In the genomic region with DNA sequence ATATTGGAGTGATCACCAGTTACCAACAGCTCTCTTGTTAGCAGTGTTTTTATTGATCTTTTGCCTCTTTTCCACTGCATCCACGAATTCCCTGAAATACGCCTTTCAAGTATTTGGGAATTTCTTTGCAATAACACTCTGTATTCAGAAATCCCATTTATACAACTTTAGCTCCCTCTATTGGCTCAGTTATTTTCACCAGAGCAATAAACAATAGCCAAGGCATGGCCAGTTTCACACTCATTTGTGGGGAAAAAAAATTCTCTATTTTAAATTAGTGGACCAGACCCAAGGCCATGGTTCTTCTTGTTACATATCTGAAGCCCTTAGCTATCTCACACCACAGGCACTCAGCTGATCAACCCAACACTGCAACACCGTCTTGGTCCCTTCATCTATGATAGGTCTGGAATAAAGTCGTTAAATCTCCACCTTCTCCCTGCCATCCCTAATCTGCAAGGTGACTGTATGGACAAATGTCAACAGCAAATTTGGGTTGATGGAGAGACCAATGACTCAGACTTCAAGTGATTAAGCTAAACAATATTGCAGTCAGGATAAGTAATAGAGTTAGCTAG, we compare ENCODE assay signal across 10 cellular contexts.
DNase-seq lines count a peak whose midpoint lies in the region; ATAC-seq and TF ChIP-seq lines count a peak whose summit lies in the region.
"Had no signal": no experiment of that assay in that cellular context is flagged by ENCODE, and none has a peak within 500 bp of the region (broad histone marks: within the 10 kb centered on the region; RNA-seq: fewer than 3 reads in every experiment).

No MANE protein-coding gene starts in this region.

- TF ChIP-seq CTCF in C4-2B (conservative IDR thresholded peaks at IDR 0.05) (peak; percentile 77), Loucy (conservative IDR thresholded peaks at IDR 0.05; ENCODE audit: low read length) (peak; percentile 90), brain microvascular endothelial cell (IDR thresholded peaks at IDR 0.05; ENCODE audit: low read depth, low read length, missing control alignments) (peak; percentile 52)

- H3K79me2 ChIP-seq in Loucy (ENCODE audit: insufficient read depth, low read length) = no peaks in the 10 kb centered on the region

- POLR2A ChIA-PET in CD8-positive, alpha-beta memory T cell (lab: Charles Lee) = no interaction called here

- no peaks in the 10 kb centered on the region for H3K9me3 Mint-ChIP-seq in CD8-positive, alpha-beta memory T cell
- no peaks in the 10 kb centered on the region for H3K9me3 Mint-ChIP-seq in T-helper 2 cell treated with Interferon-gamma antibody and Interleukin-4, amounts not matched to agents 5 μg/mL and 100 μg/mL, for 36 hours
- H3K9me3 Mint-ChIP-seq: activated naive CD4-positive, alpha-beta T cell treated with anti-CD3 and anti-CD28 coated beads, Interleukin-2, amount 50 U/mL, for 24 hours had no signal

- no peak overlapping the region for H2BK120ac ChIP-seq in mesenchymal stem cell (ENCODE audit: low read depth, low read length)

- no peak for DNase-seq in brain microvascular endothelial cell
- peak; percentile 50 for DNase-seq in mesenchymal stem cell
- DNase-seq in CD8-positive, alpha-beta memory T cell = no peak
- no peak for DNase-seq in T-helper 2 cell treated with Interferon-gamma antibody and Interleukin-4, amounts not matched to agents 5 μg/mL and 100 μg/mL, for 36 hours (ENCODE audit: low spot score)
- DNase-seq: NCI-H446 had no signal

- no peaks in the 10 kb centered on the region for H3K9me2 ChIP-seq in Loucy (replicated peaks; ENCODE audit: low read depth, low read length)

- no peak overlapping the region for H3K18ac ChIP-seq in mesenchymal stem cell (ENCODE audit: low read depth in 1 of 2, low read length in 2 of 2)

- H3K4me3 Mint-ChIP-seq in CD8-positive, alpha-beta memory T cell = no peak overlapping the region
- no peak overlapping the region for H3K4me3 Mint-ChIP-seq in T-helper 2 cell treated with Interferon-gamma antibody and Interleukin-4, amounts not matched to agents 5 μg/mL and 100 μg/mL, for 36 hours
- H3K4me3 Mint-ChIP-seq: activated naive CD4-positive, alpha-beta T cell treated with anti-CD3 and anti-CD28 coated beads, Interleukin-2, amount 50 U/mL, for 24 hours had no signal

- no peak overlapping the region for H3K4ac ChIP-seq in mesenchymal stem cell (ENCODE audit: low read depth in 1 of 2, low read length in 2 of 2)

- no peak overlapping the region for H3K23ac ChIP-seq in mesenchymal stem cell (ENCODE audit: low read length in 2 of 2)

- no peak overlapping the region for H3K4me3 ChIP-seq in Loucy (ENCODE audit: low read length, poor library complexity, severe bottlenecking)
- H3K4me3 ChIP-seq in brain microvascular endothelial cell (ENCODE audit: low read depth, low read length) = no peak overlapping the region
- peak overlapping the region in 1 of 2 experiments; percentile 30 for H3K4me3 ChIP-seq in mesenchymal stem cell (ENCODE audit: insufficient read depth in 1 of 2, low read depth in 1 of 2, low read length in 2 of 2)
- H3K4me3 ChIP-seq in CD8-positive, alpha-beta memory T cell (ENCODE audit: low read length) = no peak overlapping the region

- no peak overlapping the region for H2BK12ac ChIP-seq in mesenchymal stem cell (ENCODE audit: low read length in 2 of 2)

- H3K4me1 ChIP-seq in Loucy (ENCODE audit: insufficient read depth, low read length, poor library complexity, severe bottlenecking) (peaks cover 4% of the 10 kb centered on the region), mesenchymal stem cell (ENCODE audit: control insufficient read depth, insufficient read depth, low read depth, low read length) (peaks cover 5% of the 10 kb centered on the region)
- no peaks in the 10 kb centered on the region for H3K4me1 ChIP-seq in CD8-positive, alpha-beta memory T cell (ENCODE audit: insufficient read depth, low read length)

- H3F3A ChIP-seq in Loucy (ENCODE audit: low read depth) = no peaks in the 10 kb centered on the region

- H3K79me1 ChIP-seq in mesenchymal stem cell (replicated peaks; ENCODE audit: low read length, poor library complexity, severe bottlenecking) = no peaks in the 10 kb centered on the region

- ATAC-seq in GM18498 (IDR thresholded peaks at IDR 0.05; ENCODE audit: unreplicated experiment) (no peak), HG03565 (IDR thresholded peaks at IDR 0.05; ENCODE audit: unreplicated experiment) (no peak)

- H3K27me3 ChIP-seq in Loucy (ENCODE audit: insufficient read depth, low read length, poor library complexity, severe bottlenecking) (no peaks in the 10 kb centered on the region), brain microvascular endothelial cell (replicated peaks) (no peaks in the 10 kb centered on the region), mesenchymal stem cell (ENCODE audit: control insufficient read depth in 1 of 2, insufficient read depth in 1 of 2, low read length in 2 of 2) (no peaks in the 10 kb centered on the region)
- H3K27me3 ChIP-seq in CD8-positive, alpha-beta memory T cell (ENCODE audit: insufficient read depth, low read length, poor library complexity, severe bottlenecking) = peaks cover 3% of the 10 kb centered on the region

- H2BK5ac ChIP-seq in mesenchymal stem cell (ENCODE audit: low read depth, low read length, poor library complexity, severe bottlenecking) = no peak overlapping the region

- in situ Hi-C loops in brain microvascular endothelial cell (cut with HindIII; ENCODE audit: low pct_ligation_motif_present, low sequenced_read_pairs) = loop anchor here (25.0 kb wide), 1 partner anchor 1050 kb away; the partner anchor contains the start of gene TBPL2

- no peak overlapping the region for H4K91ac ChIP-seq in mesenchymal stem cell (ENCODE audit: low read length)

- H3K36me3 Mint-ChIP-seq in CD8-positive, alpha-beta memory T cell = no peaks in the 10 kb centered on the region
- no peaks in the 10 kb centered on the region for H3K36me3 Mint-ChIP-seq in T-helper 2 cell treated with Interferon-gamma antibody and Interleukin-4, amounts not matched to agents 5 μg/mL and 100 μg/mL, for 36 hours (ENCODE audit: low read depth)
- H3K36me3 Mint-ChIP-seq: activated naive CD4-positive, alpha-beta T cell treated with anti-CD3 and anti-CD28 coated beads, Interleukin-2, amount 50 U/mL, for 24 hours had no signal

- H3K27ac Mint-ChIP-seq in CD8-positive, alpha-beta memory T cell = no peak overlapping the region
- no peak overlapping the region for H3K27ac Mint-ChIP-seq in T-helper 2 cell treated with Interferon-gamma antibody and Interleukin-4, amounts not matched to agents 5 μg/mL and 100 μg/mL, for 36 hours
- H3K27ac Mint-ChIP-seq: activated naive CD4-positive, alpha-beta T cell treated with anti-CD3 and anti-CD28 coated beads, Interleukin-2, amount 50 U/mL, for 24 hours had no signal

- no peak overlapping the region for H4K8ac ChIP-seq in mesenchymal stem cell (ENCODE audit: low read length)

- CTCF ChIA-PET in CD8-positive, alpha-beta memory T cell (lab: Charles Lee) = interaction anchor here (1.2 kb wide), 1 partner anchor 13 kb away, joined by 3 read pairs; no protein-coding TSS in a partner anchor

- peaks cover 3 to 20% of the 10 kb centered on the region in 2 donors for H3K27me3 Mint-ChIP-seq in CD8-positive, alpha-beta memory T cell
- H3K27me3 Mint-ChIP-seq in T-helper 2 cell treated with Interferon-gamma antibody and Interleukin-4, amounts not matched to agents 5 μg/mL and 100 μg/mL, for 36 hours (ENCODE audit: low read depth) = no peaks in the 10 kb centered on the region

- no peak overlapping the region for H2BK15ac ChIP-seq in mesenchymal stem cell (ENCODE audit: low read depth, poor library complexity, severe bottlenecking)

- H2AK5ac ChIP-seq in mesenchymal stem cell (ENCODE audit: low read length, severe bottlenecking) = no peak overlapping the region

- H3K4me2 ChIP-seq in Loucy (ENCODE audit: low read depth, low read length, poor library complexity, severe bottlenecking) = no peak overlapping the region
- H3K4me2 ChIP-seq in mesenchymal stem cell (ENCODE audit: low read length, poor library complexity, severe bottlenecking) = no peak overlapping the region

- no peaks in the 10 kb centered on the region for H4K20me1 ChIP-seq in Loucy (ENCODE audit: insufficient read depth, low read length, poor library complexity, severe bottlenecking)

- 56% methylated on average over 3 of the region's 4 CpGs for WGBS in mesenchymal stem cell

- H3K14ac ChIP-seq in mesenchymal stem cell (ENCODE audit: low read length in 2 of 2) = no peak overlapping the region

- H2AFZ ChIP-seq in Loucy (ENCODE audit: low read length) (no peak overlapping the region), mesenchymal stem cell (ENCODE audit: low read depth, low read length) (no peak overlapping the region)

- H3K27ac ChIP-seq in C4-2B (no peak overlapping the region), brain microvascular endothelial cell (no peak overlapping the region), mesenchymal stem cell (ENCODE audit: low read length, poor library complexity, severe bottlenecking) (no peak overlapping the region)
- no peak overlapping the region for H3K27ac ChIP-seq in CD8-positive, alpha-beta memory T cell (ENCODE audit: low read depth, low read length)

- H3K9me3 ChIP-seq in Loucy (ENCODE audit: insufficient read depth, low read depth, low read length) = no peaks in the 10 kb centered on the region
- H3K9me3 ChIP-seq in mesenchymal stem cell (ENCODE audit: control insufficient read depth, low read length) = no peaks in the 10 kb centered on the region
- H3K9me3 ChIP-seq in CD8-positive, alpha-beta memory T cell (ENCODE audit: low read length) = no peaks in the 10 kb centered on the region

- H3K36me3 ChIP-seq in Loucy (ENCODE audit: insufficient read depth, low read length) (no peaks in the 10 kb centered on the region), brain microvascular endothelial cell (replicated peaks) (no peaks in the 10 kb centered on the region), mesenchymal stem cell (ENCODE audit: control insufficient read depth in 1 of 2, insufficient read depth in 2 of 2, low read depth in 1 of 2, low read length in 2 of 2) (no peaks in the 10 kb centered on the region)
- no peaks in the 10 kb centered on the region for H3K36me3 ChIP-seq in CD8-positive, alpha-beta memory T cell (ENCODE audit: insufficient read depth, low read length)

- H3K9ac ChIP-seq in Loucy (ENCODE audit: low read depth, low read length, poor library complexity, severe bottlenecking) (no peak overlapping the region), mesenchymal stem cell (ENCODE audit: low read length) (peak overlapping the region; percentile 66)

- peaks cover 5 to 10% (median 7%) of the 10 kb centered on the region in 3 donors for H3K4me1 Mint-ChIP-seq in CD8-positive, alpha-beta memory T cell
- peaks cover 4% of the 10 kb centered on the region for H3K4me1 Mint-ChIP-seq in T-helper 2 cell treated with Interferon-gamma antibody and Interleukin-4, amounts not matched to agents 5 μg/mL and 100 μg/mL, for 36 hours (ENCODE audit: low read depth)
